In genomic region chr13:25803626-25804025, GRCh38 we compare ENCODE assay signal across 16 cellular contexts.
"Had no signal": no experiment of that assay in that cellular context is flagged by ENCODE, and none has a peak within 500 bp of the region (broad histone marks: within the 10 kb centered on the region; RNA-seq: fewer than 3 reads in every experiment).

No MANE protein-coding gene starts in this region.

- H3K36me3 ChIP-seq: brain microvascular endothelial cell, right atrium auricular region, tibial artery, WERI-Rb-1 had no signal

- H3K27me3 ChIP-seq: brain microvascular endothelial cell, right atrium auricular region had no signal

- ATAC-seq: activated T-helper 17 cell treated with anti-CD3 and anti-CD28 coated beads, Interleukin-2, amount 50 U/mL, for 72 hours had no signal

- H3K9me3 Mint-ChIP-seq: activated T-helper 17 cell treated with anti-CD3 and anti-CD28 coated beads, Interleukin-2, amount 50 U/mL, for 72 hours; dendritic cell treated with granulocyte-macrophage colony-stimulating factor and Interleukin-4, amounts not matched to agents 40 ng/mL and 50 ng/mL, for 4 days had no signal

- H3K27ac ChIP-seq: brain microvascular endothelial cell, right atrium auricular region, tibial artery, WERI-Rb-1 had no signal

- H3K4me1 ChIP-seq: right atrium auricular region, tibial artery had no signal

- H3K4me1 Mint-ChIP-seq: activated T-helper 17 cell treated with anti-CD3 and anti-CD28 coated beads, Interleukin-2, amount 50 U/mL, for 72 hours had no signal

- H3K4me3 Mint-ChIP-seq: activated T-helper 17 cell treated with anti-CD3 and anti-CD28 coated beads, Interleukin-2, amount 50 U/mL, for 72 hours; dendritic cell treated with granulocyte-macrophage colony-stimulating factor and Interleukin-4, amounts not matched to agents 40 ng/mL and 50 ng/mL, for 4 days had no signal

- H3K27ac Mint-ChIP-seq: activated T-helper 17 cell treated with anti-CD3 and anti-CD28 coated beads, Interleukin-2, amount 50 U/mL, for 72 hours; dendritic cell treated with granulocyte-macrophage colony-stimulating factor and Interleukin-4, amounts not matched to agents 40 ng/mL and 50 ng/mL, for 4 days; progenitor cell of endocrine pancreas had no signal

- H3K4me3 ChIP-seq: right atrium auricular region, tibial artery had no signal

- H3K9me3 ChIP-seq: right atrium auricular region, tibial artery had no signal

- H3K27me3 Mint-ChIP-seq: dendritic cell treated with granulocyte-macrophage colony-stimulating factor and Interleukin-4, amounts not matched to agents 40 ng/mL and 50 ng/mL, for 4 days had no signal

- DNase-seq: activated CD4-positive, alpha-beta T cell treated with anti-CD3 and anti-CD28 coated beads, Interleukin-2, amount 50 U/mL, for 48 hours; activated naive CD4-positive, alpha-beta T cell treated with Interleukin-2 at 50 U/mL for 16 hours; anterior cingulate cortex; brain microvascular endothelial cell; cerebellar nuclear complex; effector memory CD4-positive, alpha-beta T cell; foreskin melanocyte; midbrain; stimulated activated CD4-positive, alpha-beta T cell treated with anti-CD3 and anti-CD28 coated beads, Interleukin-4, amount 100 ng/mL, for 24 hours; stimulated activated naive CD4-positive, alpha-beta T cell; tibial artery; WERI-Rb-1 had no signal
